16 cellular contexts compared by ENCODE assay signal in the genomic region with DNA sequence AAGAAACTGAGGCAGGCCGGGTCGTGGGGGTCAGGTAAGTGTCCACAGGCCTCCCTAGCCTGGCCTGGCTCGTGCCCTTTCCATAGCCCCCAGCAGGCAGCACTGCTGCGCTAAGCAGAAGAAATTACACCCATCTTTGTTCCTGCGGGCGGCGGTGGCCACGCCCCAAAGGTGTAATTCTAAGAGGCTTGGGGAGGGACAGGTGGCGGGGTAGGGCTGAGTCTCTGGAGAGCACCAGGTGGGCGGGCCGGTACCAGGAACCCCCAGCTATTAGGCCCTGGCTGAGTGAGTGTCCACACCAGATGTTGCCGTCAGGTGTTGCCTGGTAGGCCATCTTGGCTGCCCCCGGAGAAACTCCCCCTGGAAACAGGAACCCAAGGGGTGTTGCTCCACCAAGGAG. TPM values are rescaled to one million over a fixed set of nuclear protein-coding genes. Genes with fewer than 3 reads are reported as not detected.
DNase-seq lines count a peak whose midpoint lies in the region; ATAC-seq, FAIRE-seq and TF ChIP-seq lines count a peak whose summit lies in the region.
"Had no signal": no experiment of that assay in that cellular context is flagged by ENCODE, and none has a peak within 500 bp of the region (broad histone marks: within the 10 kb centered on the region; RNA-seq: fewer than 3 reads in every experiment).

No MANE protein-coding gene starts in this region.

- H3K79me1 ChIP-seq in H1 (ENCODE audit: low read depth, low read length) (peaks cover 3% of the 10 kb centered on the region), mesenchymal stem cell (replicated peaks; ENCODE audit: low read length, poor library complexity, severe bottlenecking) (peaks cover 10% of the 10 kb centered on the region)

- H3K27me3 ChIP-seq in H7 (ENCODE audit: control insufficient read depth, insufficient read depth, low read length) (no peaks in the 10 kb centered on the region), H1 (replicated peaks in 1 of 4; ENCODE audit: control insufficient read depth in 3 of 4, extremely low read depth in 1 of 4, insufficient read depth in 3 of 4, low read length in 3 of 4) (no peaks in the 10 kb centered on the region), mesenchymal stem cell (ENCODE audit: control insufficient read depth in 1 of 2, insufficient read depth in 1 of 2, low read length in 2 of 2) (no peaks in the 10 kb centered on the region)

- FAIRE-seq in H1 (lab: Jason Lieb, UNC): peak; percentile 24

- H3K27me3 Mint-ChIP-seq in progenitor cell of endocrine pancreas: no peaks in the 10 kb centered on the region

- H2BK15ac ChIP-seq in H1 (ENCODE audit: low read length): 0 out of 2 replicates have a peak overlapping the region, but pooled peaks have one; percentile 29
- H2BK15ac ChIP-seq in mesenchymal stem cell (ENCODE audit: low read depth, poor library complexity, severe bottlenecking): no peak overlapping the region

- H2BK5ac ChIP-seq in H1 (ENCODE audit: low read depth, low read length) (no peak overlapping the region), mesenchymal stem cell (ENCODE audit: low read depth, low read length, poor library complexity, severe bottlenecking) (no peak overlapping the region)

- H3K9me3 ChIP-seq in H1 (ENCODE audit: insufficient read depth in 2 of 2, low read depth in 1 of 2, low read length in 1 of 2) (no peaks in the 10 kb centered on the region), mesenchymal stem cell (ENCODE audit: control insufficient read depth, low read length) (no peaks in the 10 kb centered on the region)

- no peaks in the 10 kb centered on the region for H4K20me1 ChIP-seq in H1 (replicated peaks in 1 of 2; ENCODE audit: control insufficient read depth in 1 of 2, insufficient read depth in 2 of 2, low read length in 2 of 2)

- peak overlapping the region; percentile 48; the same call in 1 of the 2 replicates for H2BK20ac ChIP-seq in H1 (ENCODE audit: low read length)

- peak overlapping the region; percentile 10 for H4K5ac ChIP-seq in H1 (ENCODE audit: insufficient read length, low read depth, low read length)

- H3K4me2 ChIP-seq in H1 (ENCODE audit: insufficient read depth in 1 of 2, low read depth in 2 of 2, low read length in 2 of 2) (peak overlapping the region in 1 of 2 experiments; percentile 21; a peak in 2 of 4 replicates), mesenchymal stem cell (ENCODE audit: low read length, poor library complexity, severe bottlenecking) (no peak overlapping the region)

- peaks cover 0 to 26% (median 16%) of the 10 kb centered on the region in 4 experiments; a peak in 6 of 7 replicates for H3K4me1 ChIP-seq in H1 (replicated peaks in 1 of 4; ENCODE audit: control insufficient read depth in 3 of 4, insufficient read depth in 4 of 4, low read length in 3 of 4)
- peaks cover 17% of the 10 kb centered on the region for H3K4me1 ChIP-seq in mesenchymal stem cell (ENCODE audit: control insufficient read depth, insufficient read depth, low read depth, low read length)

- H3K4me3 Mint-ChIP-seq in progenitor cell of endocrine pancreas (ENCODE audit: low read depth): no peak overlapping the region
- H3K4me3 Mint-ChIP-seq: activated naive CD4-positive, alpha-beta T cell treated with anti-CD3 and anti-CD28 coated beads, Interleukin-2, amount 10 ng/mL, durations not matched to agents 7 days and 5 days; stimulated activated effector memory CD8-positive, alpha-beta T cell treated with anti-CD3 and anti-CD28 coated beads, Interleukin-12 subunit alpha, Interleukin-12 subunit beta, amount 100 ng/mL, for 72 hours had no signal

- no peak overlapping the region for H3K56ac ChIP-seq in H1 (replicated peaks; ENCODE audit: insufficient read length, low read depth, low read length)

- H3K9ac ChIP-seq in H1 (replicated peaks in 1 of 4; ENCODE audit: extremely low read depth in 1 of 4, low read depth in 3 of 4, low read length in 3 of 4): no peak overlapping the region
- H3K9ac ChIP-seq in mesenchymal stem cell (ENCODE audit: low read length): no peak overlapping the region

- 14% methylated on average over 11 of the region's 13 CpGs; no CpG with 5 or more reads in 1 of the 2 experiments for WGBS in H1 (ENCODE audit: extremely low coverage in 1 of 2, insufficient coverage in 1 of 2, insufficient read length in 1 of 2, insufficient replicate concordance in 2 of 2, low coverage in 1 of 2, low lambda C conversion rate in 2 of 2, missing lambda C conversion rate in 1 of 2), 2 experiments
- WGBS in mesenchymal stem cell: 51% methylated on average over 13 of the region's 13 CpGs

- H3K4ac ChIP-seq in H1 (replicated peaks; ENCODE audit: insufficient read length, low read depth, low read length) (no peak overlapping the region), mesenchymal stem cell (ENCODE audit: low read depth in 1 of 2, low read length in 2 of 2) (no peak overlapping the region)

- H3K18ac ChIP-seq in H1 (ENCODE audit: extremely low read depth, low read length) (peak overlapping the region; percentile 15; the same call in 1 of the 2 replicates), mesenchymal stem cell (ENCODE audit: low read depth in 1 of 2, low read length in 2 of 2) (no peak overlapping the region)

- ATAC-seq in GM18502 (IDR thresholded peaks at IDR 0.05; ENCODE audit: poor library complexity, unreplicated experiment): no peak
- ATAC-seq: stimulated activated effector memory CD8-positive, alpha-beta T cell treated with anti-CD3 and anti-CD28 coated beads, Interleukin-12 subunit alpha, Interleukin-12 subunit beta, amount 100 ng/mL, for 72 hours had no signal

- H3K14ac ChIP-seq in H1 (ENCODE audit: insufficient read length): no peak overlapping the region
- H3K14ac ChIP-seq in mesenchymal stem cell (ENCODE audit: low read length in 2 of 2): no peak overlapping the region

- H3K36me3 ChIP-seq in H7 (replicated peaks; ENCODE audit: control insufficient read depth, insufficient read depth, low read length): no peaks in the 10 kb centered on the region
- no peaks in the 10 kb centered on the region for H3K36me3 ChIP-seq in H1 (ENCODE audit: control insufficient read depth in 2 of 4, insufficient read depth in 4 of 4, low read length in 3 of 4)
- peaks cover 0 to 3% of the 10 kb centered on the region in 2 experiments for H3K36me3 ChIP-seq in mesenchymal stem cell (ENCODE audit: control insufficient read depth in 1 of 2, insufficient read depth in 2 of 2, low read depth in 1 of 2, low read length in 2 of 2)

- H3K23ac ChIP-seq in H1 (ENCODE audit: insufficient read length): no peak overlapping the region
- no peak overlapping the region for H3K23ac ChIP-seq in mesenchymal stem cell (ENCODE audit: low read length in 2 of 2)

- H3K4me1 Mint-ChIP-seq in progenitor cell of endocrine pancreas (ENCODE audit: low read depth): peaks cover 20% of the 10 kb centered on the region

- H2AK5ac ChIP-seq in H1 (ENCODE audit: low read depth, low read length) (no peak overlapping the region), mesenchymal stem cell (ENCODE audit: low read length, severe bottlenecking) (no peak overlapping the region)

- H3K4me3 ChIP-seq in H7 (ENCODE audit: insufficient read depth, low read depth, low read length): no peak overlapping the region
- H3K4me3 ChIP-seq in H1 (ENCODE audit: extremely low read depth in 1 of 4, insufficient read depth in 2 of 4, low read depth in 3 of 4, low read length in 4 of 4): no peak overlapping the region
- no peak overlapping the region for H3K4me3 ChIP-seq in coronary artery
- H3K4me3 ChIP-seq in mesenchymal stem cell (ENCODE audit: insufficient read depth in 1 of 2, low read depth in 1 of 2, low read length in 2 of 2): no peak overlapping the region

- no peaks in the 10 kb centered on the region for H3K9me3 Mint-ChIP-seq in progenitor cell of endocrine pancreas (ENCODE audit: low read depth)
- H3K9me3 Mint-ChIP-seq: activated naive CD4-positive, alpha-beta T cell treated with anti-CD3 and anti-CD28 coated beads, Interleukin-2, amount 10 ng/mL, durations not matched to agents 7 days and 5 days; IgD-negative memory B cell; stimulated activated effector memory CD8-positive, alpha-beta T cell treated with anti-CD3 and anti-CD28 coated beads, Interleukin-12 subunit alpha, Interleukin-12 subunit beta, amount 100 ng/mL, for 72 hours had no signal

- peak; percentile 62 to 67 (median 64) for TF ChIP-seq CTCF in H1 (IDR thresholded peaks at IDR 0.05; ENCODE audit: control extremely low read depth in 1 of 3, insufficient read depth in 1 of 3, low read depth in 1 of 3, low read length in 3 of 3)
- peak; percentile 27 for TF ChIP-seq CTCF in progenitor cell of endocrine pancreas (IDR thresholded peaks at IDR 0.05; ENCODE audit: unreplicated experiment)
- no peak for TF ChIP-seq CTCF in coronary artery (IDR thresholded peaks at IDR 0.05)

- CTCF ChIA-PET in H1 (lab: Charles Lee; ENCODE audit: partially characterized antibody): interaction anchor here (0.8 to 3.1 kb wide), 8 partner anchors 10 to 421 kb away, joined by 3 to 21 read pairs (median 3); partner anchors contain the start of gene STARD10

- H4K8ac ChIP-seq in H1 (ENCODE audit: extremely low read depth, insufficient read depth, low read length): peak overlapping the region; percentile 45
- H4K8ac ChIP-seq in mesenchymal stem cell (ENCODE audit: low read length): no peak overlapping the region

- H3K79me2 ChIP-seq in H1 (ENCODE audit: control insufficient read depth in 1 of 2, insufficient read depth in 2 of 2, low read length in 2 of 2): no peaks in the 10 kb centered on the region

- H4K91ac ChIP-seq in H1 (replicated peaks; ENCODE audit: insufficient read length, low read length) (no peak overlapping the region), mesenchymal stem cell (ENCODE audit: low read length) (no peak overlapping the region)

- no peak for TF ChIP-seq POLR2A in H1 (IDR thresholded peaks at IDR 0.05; ENCODE audit: control extremely low read depth in 1 of 2, low read depth in 2 of 2, low read length in 2 of 2)

- no peaks in the 10 kb centered on the region for H3K23me2 ChIP-seq in H1 (ENCODE audit: low read depth, low read length)

- POLR2A ChIA-PET in H1 (lab: Charles Lee; ENCODE audit: partially characterized antibody): interaction anchor here (0.6 to 2.6 kb wide), 4 partner anchors 11 to 48 kb away, joined by 3 to 10 read pairs (median 4); no protein-coding TSS in a partner anchor

- H3K36me3 Mint-ChIP-seq in progenitor cell of endocrine pancreas (ENCODE audit: insufficient read depth): no peaks in the 10 kb centered on the region
- H3K36me3 Mint-ChIP-seq: activated naive CD4-positive, alpha-beta T cell treated with anti-CD3 and anti-CD28 coated beads, Interleukin-2, amount 10 ng/mL, durations not matched to agents 7 days and 5 days; stimulated activated effector memory CD8-positive, alpha-beta T cell treated with anti-CD3 and anti-CD28 coated beads, Interleukin-12 subunit alpha, Interleukin-12 subunit beta, amount 100 ng/mL, for 72 hours had no signal

- no peak overlapping the region for H2BK120ac ChIP-seq in H1 (replicated peaks; ENCODE audit: low read depth, low read length)
- H2BK120ac ChIP-seq in mesenchymal stem cell (ENCODE audit: low read depth, low read length): no peak overlapping the region

- no peak overlapping the region for H2AFZ ChIP-seq in H1 (ENCODE audit: low read length)
- H2AFZ ChIP-seq in mesenchymal stem cell (ENCODE audit: low read depth, low read length): no peak overlapping the region

- TF ChIP-seq RAD21 in H1 (IDR thresholded peaks at IDR 0.05 in 1 of 2, conservative IDR thresholded peaks at IDR 0.05 in 1 of 2; ENCODE audit: low read depth in 2 of 2, low read length in 2 of 2): peak; percentile 62 to 77

- H3K27ac ChIP-seq in H1 (ENCODE audit: low read depth, low read length) (no peak overlapping the region), coronary artery (no peak overlapping the region), mesenchymal stem cell (ENCODE audit: low read length, poor library complexity, severe bottlenecking) (no peak overlapping the region)
- H3K27ac ChIP-seq: epithelial cell of prostate had no signal

- no peak; a peak in 1 of 3 replicates for TF ChIP-seq EP300 in H1 (IDR thresholded peaks at IDR 0.05; ENCODE audit: borderline replicate concordance in 1 of 2, low read depth in 2 of 2, low read length in 2 of 2)

- H2BK12ac ChIP-seq in H1 (ENCODE audit: low read depth, low read length): no peak overlapping the region
- H2BK12ac ChIP-seq in mesenchymal stem cell (ENCODE audit: low read length in 2 of 2): no peak overlapping the region

- peak overlapping the region; percentile 67 for H3K27ac Mint-ChIP-seq in progenitor cell of endocrine pancreas
- H3K27ac Mint-ChIP-seq: activated naive CD4-positive, alpha-beta T cell treated with anti-CD3 and anti-CD28 coated beads, Interleukin-2, amount 10 ng/mL, durations not matched to agents 7 days and 5 days; IgD-negative memory B cell; stimulated activated effector memory CD8-positive, alpha-beta T cell treated with anti-CD3 and anti-CD28 coated beads, Interleukin-12 subunit alpha, Interleukin-12 subunit beta, amount 100 ng/mL, for 72 hours had no signal

- DNase-seq in H7: peak; percentile 95
- DNase-seq in NCI-H2171 (lab: John Stamatoyannopoulos, UW): peak; percentile 96
- DNase-seq in H1 (ENCODE audit: low read depth in 1 of 2, low spot score in 2 of 2): peak; percentile 74 to 82
- DNase-seq in progenitor cell of endocrine pancreas (ENCODE audit: low spot score, unreplicated experiment): no peak
- no peak for DNase-seq in coronary artery (ENCODE audit: low spot score)
- no peak for DNase-seq in mesenchymal stem cell
- no peak for DNase-seq in germinal center (ENCODE audit: low spot score)
- DNase-seq: activated naive CD4-positive, alpha-beta T cell treated with anti-CD3 and anti-CD28 coated beads, Interleukin-2, amount 10 ng/mL, durations not matched to agents 7 days and 5 days; AML-193; hypothalamus; NCI-H1694 treated with DMSO at 0.1 percent for 48 hours; stimulated activated CD4-positive, alpha-beta T cell treated with anti-CD3 and anti-CD28 coated beads, Interleukin-1b, Interleukin-23, amount 100 ng/mL, for 48 hours had no signal

RNA-seq across cellular contexts. Expression of gene ARAP1, which starts 12.3 kb away (rescaled TPM):
- 85.2 and 85.5 TPM in 2 replicates for total RNA-seq in H7 (2014; rRNA removed; shearing (Covaris generic))
- total RNA-seq in H1 (2021; fragmentation: NEBNext Ultra II Directional; extraction: Animal tissue kit (Norgen Biotek cat#: 25700)): 59.5 and 61.6 TPM in 2 replicates
- 25.7 and 39.9 TPM in 2 replicates for polyA plus RNA-seq in H1 (2011; rRNA removed)
- polyA plus RNA-seq in H1 (2011; cell fraction: cytosol; rRNA removed): 34.5 TPM
- polyA plus RNA-seq in H1 (2011; cell fraction: nucleus; rRNA removed): 123 TPM
- 39.5 to 54.2 TPM (median 51.4 TPM) in 4 replicates for polyA plus RNA-seq in H1 (2012, experiment 1 of 2)
- polyA plus RNA-seq in H1 (2012, experiment 2 of 2): 53.3 TPM
- 28.7 TPM for polyA plus RNA-seq in H1 (2013, experiment 1 of 2)
- polyA plus RNA-seq in H1 (2013, experiment 2 of 2): 25.5 TPM
- 39.5 and 45.8 TPM in 2 replicates for polyA minus RNA-seq in H1 (2011; rRNA and poly(A)+ RNA removed)
- polyA minus RNA-seq in H1 (2011; cell fraction: cytosol; rRNA and poly(A)+ RNA removed): 52.5 TPM
- 66.4 TPM for polyA minus RNA-seq in H1 (2011; cell fraction: nucleus; rRNA and poly(A)+ RNA removed)
- total RNA-seq in progenitor cell of endocrine pancreas: 83.4 and 86.7 TPM in 2 replicates
- 26.6 TPM for polyA plus RNA-seq in mesenchymal stem cell (2013, experiment 1 of 2)
- 23.6 TPM for polyA plus RNA-seq in mesenchymal stem cell (2013, experiment 2 of 2)

RNA-seq across cellular contexts. Expression of gene STARD10, which starts 29.3 kb away (rescaled TPM):
- 19.3 and 26.8 TPM in 2 replicates for total RNA-seq in H7 (2014; rRNA removed; shearing (Covaris generic))
- 23.7 and 25.3 TPM in 2 replicates for total RNA-seq in H1 (2021; fragmentation: NEBNext Ultra II Directional; extraction: Animal tissue kit (Norgen Biotek cat#: 25700))
- polyA plus RNA-seq in H1 (2011; rRNA removed): 35.7 and 57.1 TPM in 2 replicates
- polyA plus RNA-seq in H1 (2011; cell fraction: cytosol; rRNA removed): 41.5 TPM
- 74.6 TPM for polyA plus RNA-seq in H1 (2011; cell fraction: nucleus; rRNA removed)
- polyA plus RNA-seq in H1 (2012, experiment 1 of 2): 26.5 to 39.2 TPM (median 33.0 TPM) in 4 replicates
- 26.5 TPM for polyA plus RNA-seq in H1 (2012, experiment 2 of 2)
- 16.4 TPM for polyA plus RNA-seq in H1 (2013, experiment 1 of 2)
- polyA plus RNA-seq in H1 (2013, experiment 2 of 2): 14.7 TPM
- 31.9 and 36.2 TPM in 2 replicates for polyA minus RNA-seq in H1 (2011; rRNA and poly(A)+ RNA removed)
- polyA minus RNA-seq in H1 (2011; cell fraction: cytosol; rRNA and poly(A)+ RNA removed): 19.2 TPM
- 19.1 TPM for polyA minus RNA-seq in H1 (2011; cell fraction: nucleus; rRNA and poly(A)+ RNA removed)
- 212 and 220 TPM in 2 replicates for total RNA-seq in progenitor cell of endocrine pancreas
- 16.5 TPM for polyA plus RNA-seq in mesenchymal stem cell (2013, experiment 1 of 2)
- polyA plus RNA-seq in mesenchymal stem cell (2013, experiment 2 of 2): 13.7 TPM

RNA-seq across cellular contexts. Expression of gene ATG16L2, which starts 49.7 kb away (rescaled TPM):
- 6.2 and 16.0 TPM in 2 replicates for total RNA-seq in H7 (2014; rRNA removed; shearing (Covaris generic))
- total RNA-seq in H1 (2021; fragmentation: NEBNext Ultra II Directional; extraction: Animal tissue kit (Norgen Biotek cat#: 25700)): 11.0 and 11.7 TPM in 2 replicates
- 18.5 and 23.4 TPM in 2 replicates for polyA plus RNA-seq in H1 (2011; rRNA removed)
- polyA plus RNA-seq in H1 (2011; cell fraction: cytosol; rRNA removed): 26.6 TPM
- 154 TPM for polyA plus RNA-seq in H1 (2011; cell fraction: nucleus; rRNA removed)
- polyA plus RNA-seq in H1 (2012, experiment 1 of 2): 11.4 to 21.9 TPM (median 16.3 TPM) in 4 replicates
- 6.5 TPM for polyA plus RNA-seq in H1 (2012, experiment 2 of 2)
- polyA plus RNA-seq in H1 (2013, experiment 1 of 2): 7.1 TPM
- 6.3 TPM for polyA plus RNA-seq in H1 (2013, experiment 2 of 2)
- 15.4 and 15.5 TPM in 2 replicates for polyA minus RNA-seq in H1 (2011; rRNA and poly(A)+ RNA removed)
- polyA minus RNA-seq in H1 (2011; cell fraction: cytosol; rRNA and poly(A)+ RNA removed): 7.7 TPM
- polyA minus RNA-seq in H1 (2011; cell fraction: nucleus; rRNA and poly(A)+ RNA removed): 34.3 TPM
- 43.8 and 43.9 TPM in 2 replicates for total RNA-seq in progenitor cell of endocrine pancreas
- 12.0 TPM for polyA plus RNA-seq in mesenchymal stem cell (2013, experiment 1 of 2)
- polyA plus RNA-seq in mesenchymal stem cell (2013, experiment 2 of 2): 10.4 TPM

Comparison
In these comparisons a context has a peak if more than half of its experiments do, and no peak if none do; other contexts are left out.
1. DNase-seq: peak in H7 (single experiment), NCI-H2171 (single experiment) and H1 (2 of 2); none in progenitor cell of endocrine pancreas (single experiment), coronary artery (single experiment), mesenchymal stem cell (single experiment) and germinal center (single experiment).